In genomic region chr6:21986703-21987102, GRCh38 we compare ENCODE assay signal across 9 cellular contexts.
DNase-seq lines count a peak whose midpoint lies in the region; ATAC-seq, FAIRE-seq and TF ChIP-seq lines count a peak whose summit lies in the region.
"Had no signal": no experiment of that assay in that cellular context is flagged by ENCODE, and none has a peak within 500 bp of the region (broad histone marks: within the 10 kb centered on the region; RNA-seq: fewer than 3 reads in every experiment).

No MANE protein-coding gene starts in this region.

- BruUV-seq in GM12878 (replicated peaks; lab: Mats Ljungman, UMichigan), result no TSS peak

- SMC1A ChIA-PET in GM12878 (lab: Charles Lee; ENCODE audit: uncharacterized antibody, unreplicated experiment), result interaction anchor here (0.7 to 1.2 kb wide), 3 partner anchors 15 to 118 kb away, joined by 3 to 4 read pairs (median 3); no protein-coding TSS in a partner anchor

- TF ChIP-seq CTCF in GM12878 (IDR thresholded peaks at IDR 0.05 in 2 of 3, conservative IDR thresholded peaks at IDR 0.05 in 1 of 3; ENCODE audit: control insufficient read depth in 2 of 3, extremely low read depth in 1 of 3, insufficient read depth in 1 of 3, low read depth in 3 of 3, low read length in 3 of 3) (no peak), tibial nerve (IDR thresholded peaks at IDR 0.05) (no peak)

- H4K8ac ChIP-seq in mesenchymal stem cell (ENCODE audit: low read length), result no peak overlapping the region

- H3K4me3 ChIP-seq in GM12878 (no peak overlapping the region), mesenchymal stem cell (ENCODE audit: insufficient read depth in 1 of 2, low read depth in 1 of 2, low read length in 2 of 2) (no peak overlapping the region), tibial nerve (no peak overlapping the region)

- no peak for ATAC-seq in GM12878

- in situ Hi-C loops in GM12878 (cut with MboI), result no loop called here

- peak overlapping the region; percentile 7; the same call in 1 of the 2 replicates for H3K4me2 ChIP-seq in GM12878 (ENCODE audit: control insufficient read depth, insufficient read depth)
- H3K4me2 ChIP-seq in mesenchymal stem cell (ENCODE audit: low read length, poor library complexity, severe bottlenecking), result no peak overlapping the region

- DNase-seq in GM12878 (ENCODE audit: low read depth, low spot score) (no peak), mesenchymal stem cell (no peak), tibial nerve (ENCODE audit: low spot score in 2 of 2) (no peak), kidney glomerular epithelial cell (lab: John Stamatoyannopoulos, UW) (no peak), NK-92 (lab: John Stamatoyannopoulos, UW; ENCODE audit: unreplicated experiment) (no peak)
- DNase-seq in activated CD4-positive, CD25-positive, alpha-beta regulatory T cell (lab: John Stamatoyannopoulos, UW), result no peak
- DNase-seq: NCI-H526 had no signal

- no peak overlapping the region for H4K91ac ChIP-seq in mesenchymal stem cell (ENCODE audit: low read length)

- H2BK15ac ChIP-seq in mesenchymal stem cell (ENCODE audit: low read depth, poor library complexity, severe bottlenecking), result no peak overlapping the region

- peak overlapping the region in 1 of 2 experiments; percentile 41 for H3K4ac ChIP-seq in mesenchymal stem cell (ENCODE audit: low read depth in 1 of 2, low read length in 2 of 2)

- H3K9ac ChIP-seq in GM12878 (ENCODE audit: control insufficient read depth, insufficient read depth, low read length) (no peak overlapping the region), mesenchymal stem cell (ENCODE audit: low read length) (peak overlapping the region; percentile 74)

- H3K4me1 ChIP-seq in GM12878 (ENCODE audit: control insufficient read depth, insufficient read depth, low read length) (0 out of 2 replicates have a peak, but pooled peaks cover 2% of the 10 kb centered on the region), mesenchymal stem cell (ENCODE audit: control insufficient read depth, insufficient read depth, low read depth, low read length) (peaks cover 2% of the 10 kb centered on the region), tibial nerve (peaks cover 4 to 29% (median 11%) of the 10 kb centered on the region in 4 donors)

- H2BK5ac ChIP-seq in mesenchymal stem cell (ENCODE audit: low read depth, low read length, poor library complexity, severe bottlenecking), result no peak overlapping the region

- H3K14ac ChIP-seq in mesenchymal stem cell (ENCODE audit: low read length in 2 of 2), result peak overlapping the region in 1 of 2 experiments; percentile 66

- H2AK5ac ChIP-seq in mesenchymal stem cell (ENCODE audit: low read length, severe bottlenecking), result no peak overlapping the region

- H2AFZ ChIP-seq in GM12878 (ENCODE audit: control insufficient read depth, low read depth, low read length) (no peak overlapping the region), mesenchymal stem cell (ENCODE audit: low read depth, low read length) (peak overlapping the region; percentile 43)

- POLR2A ChIA-PET in GM12878 (lab: Charles Lee), result no interaction called here

- no peak for TF ChIP-seq RAD21 in GM12878 (IDR thresholded peaks at IDR 0.05; ENCODE audit: insufficient read depth, low read depth, low read length)

- H4K20me1 ChIP-seq in GM12878 (ENCODE audit: control insufficient read depth, insufficient read depth), result no peaks in the 10 kb centered on the region

- no peaks in the 10 kb centered on the region for H3K79me1 ChIP-seq in mesenchymal stem cell (replicated peaks; ENCODE audit: low read length, poor library complexity, severe bottlenecking)

- no peak for TF ChIP-seq EP300 in GM12878 (IDR thresholded peaks at IDR 0.05; ENCODE audit: borderline replicate concordance in 1 of 2, control insufficient read depth in 1 of 2, low read depth in 2 of 2, low read length in 2 of 2)
- TF ChIP-seq EP300 in tibial nerve (IDR thresholded peaks at IDR 0.05), result no peak

- no peaks in the 10 kb centered on the region for H3K79me2 ChIP-seq in GM12878 (ENCODE audit: control insufficient read depth, insufficient read depth, low read length)

- no peak overlapping the region for H2BK120ac ChIP-seq in mesenchymal stem cell (ENCODE audit: low read depth, low read length)

- TF ChIP-seq POLR2A in GM12878 (IDR thresholded peaks at IDR 0.05; ENCODE audit: low read depth, low read length) (no peak), tibial nerve (IDR thresholded peaks at IDR 0.05) (no peak)

- no peaks in the 10 kb centered on the region for H3K9me3 ChIP-seq in KOPT-K1 (ENCODE audit: insufficient read depth, low read length, poor library complexity, severe bottlenecking)
- no peaks in the 10 kb centered on the region; the same call in 2 of the 3 replicates for H3K9me3 ChIP-seq in GM12878 (replicated peaks; ENCODE audit: control insufficient read depth, insufficient read depth, low read length)
- no peaks in the 10 kb centered on the region for H3K9me3 ChIP-seq in mesenchymal stem cell (ENCODE audit: control insufficient read depth, low read length)
- H3K9me3 ChIP-seq in tibial nerve, result no peaks in the 10 kb centered on the region

- H3K27ac ChIP-seq in KOPT-K1 (ENCODE audit: low read depth, low read length, poor library complexity, severe bottlenecking) (peak overlapping the region; percentile 91), GM12878 (ENCODE audit: control insufficient read depth, insufficient read depth) (no peak overlapping the region; the same call in 1 of the 2 replicates), mesenchymal stem cell (ENCODE audit: low read length, poor library complexity, severe bottlenecking) (no peak overlapping the region), tibial nerve (peak overlapping the region in 3 of 4 donors; percentile 42 to 79 (median 75))

- RAD21 ChIA-PET in GM12878 (lab: Charles Lee; ENCODE audit: unreplicated experiment), result no interaction called here

- WGBS in GM12878 (ENCODE audit: insufficient coverage, insufficient replicate concordance, low lambda C conversion rate, missing lambda C conversion rate), result 64% methylated on average over 6 of the region's 6 CpGs
- 57% methylated on average over 5 of the region's 6 CpGs for WGBS in mesenchymal stem cell
- WGBS in tibial nerve, 2 donors, result 25 to 42% methylated on average over 6 of the region's 6 CpGs

- peak overlapping the region in 1 of 2 experiments; percentile 87 for H2BK12ac ChIP-seq in mesenchymal stem cell (ENCODE audit: low read length in 2 of 2)

- no peak overlapping the region for H3K18ac ChIP-seq in mesenchymal stem cell (ENCODE audit: low read depth in 1 of 2, low read length in 2 of 2)

- intact Hi-C loops in GM12878 (cut with micrococcal nuclease; ENCODE audit: unreplicated experiment), result no loop called here

- no peak overlapping the region for H3K23ac ChIP-seq in mesenchymal stem cell (ENCODE audit: low read length in 2 of 2)

- H3K27me3 ChIP-seq in GM12878 (replicated peaks in 1 of 2; ENCODE audit: control insufficient read depth in 2 of 2, insufficient read depth in 2 of 2, low read length in 1 of 2) (no peaks in the 10 kb centered on the region), mesenchymal stem cell (ENCODE audit: control insufficient read depth in 1 of 2, insufficient read depth in 1 of 2, low read length in 2 of 2) (no peaks in the 10 kb centered on the region), tibial nerve (no peaks in the 10 kb centered on the region)

- H3K36me3 ChIP-seq in KOPT-K1 (ENCODE audit: insufficient read depth, low read length) (peaks cover 78% of the 10 kb centered on the region), GM12878 (ENCODE audit: control insufficient read depth in 2 of 2, insufficient read depth in 2 of 2, low read length in 1 of 2) (no peaks in the 10 kb centered on the region), mesenchymal stem cell (ENCODE audit: control insufficient read depth in 1 of 2, insufficient read depth in 2 of 2, low read depth in 1 of 2, low read length in 2 of 2) (no peaks in the 10 kb centered on the region), tibial nerve (no peaks in the 10 kb centered on the region)

- CTCF ChIA-PET in GM12878 (lab: Yijun Ruan, JAX), result interaction anchor here (2.3 kb wide), 1 partner anchor 14 kb away, joined by 4 read pairs; no protein-coding TSS in a partner anchor

- FAIRE-seq in GM12878 (lab: Jason Lieb, UNC), result no peak
- FAIRE-seq: D721Med had no signal

TF ChIP-seq in GM12878, 131 proteins besides CTCF, POLR2A, EP300 and RAD21 (continues in another document):
- TF ChIP-seq SP1 (IDR thresholded peaks at IDR 0.05; ENCODE audit: low read depth, low read length) (no peak), GABPA (IDR thresholded peaks at IDR 0.05; ENCODE audit: low read depth) (no peak), FOXK2 (IDR thresholded peaks at IDR 0.05) (no peak), IKZF1 (conservative IDR thresholded peaks at IDR 0.05) (no peak), SMAD1 (IDR thresholded peaks at IDR 0.05; ENCODE audit: low read depth, partially characterized antibody) (no peak), ZBED1 (IDR thresholded peaks at IDR 0.05; ENCODE audit: borderline replicate concordance) (no peak)
- TF ChIP-seq, protein P1, sequence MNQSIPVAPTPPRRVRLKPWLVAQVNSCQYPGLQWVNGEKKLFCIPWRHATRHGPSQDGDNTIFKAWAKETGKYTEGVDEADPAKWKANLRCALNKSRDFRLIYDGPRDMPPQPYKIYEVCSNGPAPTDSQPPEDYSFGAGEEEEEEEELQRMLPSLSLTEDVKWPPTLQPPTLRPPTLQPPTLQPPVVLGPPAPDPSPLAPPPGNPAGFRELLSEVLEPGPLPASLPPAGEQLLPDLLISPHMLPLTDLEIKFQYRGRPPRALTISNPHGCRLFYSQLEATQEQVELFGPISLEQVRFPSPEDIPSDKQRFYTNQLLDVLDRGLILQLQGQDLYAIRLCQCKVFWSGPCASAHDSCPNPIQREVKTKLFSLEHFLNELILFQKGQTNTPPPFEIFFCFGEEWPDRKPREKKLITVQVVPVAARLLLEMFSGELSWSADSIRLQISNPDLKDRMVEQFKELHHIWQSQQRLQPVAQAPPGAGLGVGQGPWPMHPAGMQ (IDR thresholded peaks at IDR 0.05; ENCODE audit: borderline replicate concordance), result no peak
- TF ChIP-seq, protein P2, sequence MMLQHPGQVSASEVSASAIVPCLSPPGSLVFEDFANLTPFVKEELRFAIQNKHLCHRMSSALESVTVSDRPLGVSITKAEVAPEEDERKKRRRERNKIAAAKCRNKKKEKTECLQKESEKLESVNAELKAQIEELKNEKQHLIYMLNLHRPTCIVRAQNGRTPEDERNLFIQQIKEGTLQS (IDR thresholded peaks at IDR 0.05; ENCODE audit: borderline replicate concordance, extremely low read depth, low read depth, low read length), result no peak

Comparison
In these comparisons a context has a peak if more than half of its experiments do, and no peak if none do; other contexts are left out.
1. H3K27ac ChIP-seq: peak in KOPT-K1 (single experiment) and tibial nerve (3 of 4); none in GM12878 (single experiment) and mesenchymal stem cell (single experiment).